Comparison of ENCODE assay signal across 8 cellular contexts in genomic region chr4:123649644-123650356, GRCh38.
DNase-seq lines count a peak whose midpoint lies in the region; ATAC-seq, FAIRE-seq and TF ChIP-seq lines count a peak whose summit lies in the region.

No MANE protein-coding gene starts in this region.

- H3K36me3 Mint-ChIP-seq in activated naive CD8-positive, alpha-beta T cell treated with anti-CD3 and anti-CD28 coated beads, Interleukin-2, amount 50 U/mL, for 24 hours (ENCODE audit: low read depth): no peaks in the 10 kb centered on the region
- H3K36me3 Mint-ChIP-seq in activated CD4-positive, alpha-beta memory T cell treated with anti-CD3 and anti-CD28 coated beads, Interleukin-2, amount 10 ng/mL, durations not matched to agents 7 days and 5 days (ENCODE audit: low read depth): no peaks in the 10 kb centered on the region

- ATAC-seq in HG03342 (IDR thresholded peaks at IDR 0.05; ENCODE audit: unreplicated experiment): peak; percentile 46
- peak; percentile 97 for ATAC-seq in foreskin keratinocyte
- ATAC-seq in activated naive CD8-positive, alpha-beta T cell treated with anti-CD3 and anti-CD28 coated beads, Interleukin-2, amount 50 U/mL, for 24 hours: no peak

- no peak for TF ChIP-seq POLR2A in sigmoid colon (IDR thresholded peaks at IDR 0.05)

- no peak overlapping the region for H3K4me3 Mint-ChIP-seq in activated naive CD8-positive, alpha-beta T cell treated with anti-CD3 and anti-CD28 coated beads, Interleukin-2, amount 50 U/mL, for 24 hours
- no peak overlapping the region for H3K4me3 Mint-ChIP-seq in activated CD4-positive, alpha-beta memory T cell treated with anti-CD3 and anti-CD28 coated beads, Interleukin-2, amount 10 ng/mL, durations not matched to agents 7 days and 5 days

- no peak overlapping the region for H3K27ac Mint-ChIP-seq in activated naive CD8-positive, alpha-beta T cell treated with anti-CD3 and anti-CD28 coated beads, Interleukin-2, amount 50 U/mL, for 24 hours
- no peak overlapping the region for H3K27ac Mint-ChIP-seq in activated CD4-positive, alpha-beta memory T cell treated with anti-CD3 and anti-CD28 coated beads, Interleukin-2, amount 10 ng/mL, durations not matched to agents 7 days and 5 days

- H3K9me2 ChIP-seq in OCI-LY7 (ENCODE audit: insufficient read depth, low read length): no peaks in the 10 kb centered on the region

- TF ChIP-seq CTCF in OCI-LY7 (conservative IDR thresholded peaks at IDR 0.05; ENCODE audit: low read length) (no peak), foreskin keratinocyte (conservative IDR thresholded peaks at IDR 0.05) (no peak), sigmoid colon (IDR thresholded peaks at IDR 0.05) (no peak)

- H3K4me3 ChIP-seq in OCI-LY7 (ENCODE audit: low read depth, low read length, poor library complexity, severe bottlenecking) (no peak overlapping the region), sigmoid colon (peak overlapping the region in 1 of 4 donors; percentile 1)

- CTCF ChIA-PET in OCI-LY7 (lab: Charles Lee; ENCODE audit: unreplicated experiment): interaction anchor here (0.6 to 1.1 kb wide), 2 partner anchors 11 to 473 kb away, joined by 3 read pairs; no protein-coding TSS in a partner anchor
- CTCF ChIA-PET in activated CD4-positive, alpha-beta memory T cell treated with anti-CD3 and anti-CD28 coated beads, Interleukin-2, amount 10 ng/mL, durations not matched to agents 7 days and 5 days (lab: Charles Lee): interaction anchor here (1.7 kb wide), 1 partner anchor 12 kb away, joined by 4 read pairs; no protein-coding TSS in a partner anchor

- no peak overlapping the region for H2AFZ ChIP-seq in OCI-LY7 (ENCODE audit: low read length)

- no peak for DNase-seq in GM19239 (ENCODE audit: insufficient read length, low spot score)
- DNase-seq in OCI-LY7 (ENCODE audit: low spot score): no peak
- peak; percentile 76 to 91 for DNase-seq in foreskin keratinocyte
- DNase-seq in sigmoid colon: peak; percentile 75
- DNase-seq in activated naive CD8-positive, alpha-beta T cell treated with anti-CD3 and anti-CD28 coated beads, Interleukin-2, amount 50 U/mL, for 24 hours: no peak
- no peak for DNase-seq in occipital lobe (lab: John Stamatoyannopoulos, UW)
- DNase-seq in activated CD4-positive, alpha-beta memory T cell treated with anti-CD3 and anti-CD28 coated beads, Interleukin-2, amount 10 ng/mL, durations not matched to agents 7 days and 5 days: no peak

- H3K27me3 ChIP-seq in foreskin keratinocyte (no peaks in the 10 kb centered on the region), sigmoid colon (no peaks in the 10 kb centered on the region)

- peak in 1 of 4 donors; percentile 59 for TF ChIP-seq EP300 in sigmoid colon (IDR thresholded peaks at IDR 0.05)

- no peaks in the 10 kb centered on the region for H3K4me1 Mint-ChIP-seq in activated naive CD8-positive, alpha-beta T cell treated with anti-CD3 and anti-CD28 coated beads, Interleukin-2, amount 50 U/mL, for 24 hours
- H3K4me1 Mint-ChIP-seq in activated CD4-positive, alpha-beta memory T cell treated with anti-CD3 and anti-CD28 coated beads, Interleukin-2, amount 10 ng/mL, durations not matched to agents 7 days and 5 days: no peaks in the 10 kb centered on the region

- no peaks in the 10 kb centered on the region for H3K27me3 Mint-ChIP-seq in activated naive CD8-positive, alpha-beta T cell treated with anti-CD3 and anti-CD28 coated beads, Interleukin-2, amount 50 U/mL, for 24 hours
- no peaks in the 10 kb centered on the region for H3K27me3 Mint-ChIP-seq in activated CD4-positive, alpha-beta memory T cell treated with anti-CD3 and anti-CD28 coated beads, Interleukin-2, amount 10 ng/mL, durations not matched to agents 7 days and 5 days

- intact Hi-C loops in OCI-LY7 (cut with micrococcal nuclease; ENCODE audit: unreplicated experiment) (no loop called here), sigmoid colon (cut with DNase I) (loop anchor here (5.0 to 10.0 kb wide), 4 partner anchors 252 to 615 kb away; partner anchors contain the start of gene SPRY1)

- no peaks in the 10 kb centered on the region for H4K20me1 ChIP-seq in OCI-LY7 (ENCODE audit: insufficient read depth, low read length)

- H3K4me1 ChIP-seq in OCI-LY7 (ENCODE audit: insufficient read depth, low read length, poor library complexity, severe bottlenecking): no peaks in the 10 kb centered on the region
- H3K4me1 ChIP-seq in foreskin keratinocyte: no peaks in the 10 kb centered on the region
- peaks cover 0 to 42% (median 40%) of the 10 kb centered on the region in 4 donors for H3K4me1 ChIP-seq in sigmoid colon

- H3K27ac ChIP-seq in OCI-LY7 (ENCODE audit: low read depth, low read length, poor library complexity, severe bottlenecking) (no peak overlapping the region), foreskin keratinocyte (peak overlapping the region; percentile 11), sigmoid colon (peak overlapping the region; percentile 45 to 75 (median 70))

- H3K4me2 ChIP-seq in OCI-LY7 (ENCODE audit: low read length): peak overlapping the region; percentile 17; the same call in 1 of the 2 replicates

- FAIRE-seq in GM19239 (lab: Jason Lieb, UNC): peak; percentile 62

- WGBS in sigmoid colon, 2 donors: 11 to 50% methylated on average over 11 of the region's 11 CpGs

- H3K9me3 Mint-ChIP-seq in activated naive CD8-positive, alpha-beta T cell treated with anti-CD3 and anti-CD28 coated beads, Interleukin-2, amount 50 U/mL, for 24 hours: no peaks in the 10 kb centered on the region
- peaks cover 3% of the 10 kb centered on the region for H3K9me3 Mint-ChIP-seq in activated CD4-positive, alpha-beta memory T cell treated with anti-CD3 and anti-CD28 coated beads, Interleukin-2, amount 10 ng/mL, durations not matched to agents 7 days and 5 days

- H3K9me3 ChIP-seq in OCI-LY7 (ENCODE audit: low read length) (no peaks in the 10 kb centered on the region), sigmoid colon (no peaks in the 10 kb centered on the region)

- H3K36me3 ChIP-seq in OCI-LY7 (ENCODE audit: insufficient read depth, low read length) (no peaks in the 10 kb centered on the region), sigmoid colon (no peaks in the 10 kb centered on the region)

- H3K79me2 ChIP-seq in OCI-LY7 (ENCODE audit: insufficient read depth, low read depth, low read length): no peaks in the 10 kb centered on the region

- POLR2A ChIA-PET in OCI-LY7 (lab: Charles Lee): interaction anchor here (0.6 to 1.2 kb wide), 3 partner anchors 369 to 433 kb away, joined by 3 to 4 read pairs (median 3); no protein-coding TSS in a partner anchor
- POLR2A ChIA-PET in activated CD4-positive, alpha-beta memory T cell treated with anti-CD3 and anti-CD28 coated beads, Interleukin-2, amount 10 ng/mL, durations not matched to agents 7 days and 5 days (lab: Charles Lee): no interaction called here

- BruUV-seq in OCI-LY7 (replicated peaks; lab: Mats Ljungman, UMichigan): no TSS peak

Comparison
In these comparisons a context has a peak if more than half of its experiments do, and no peak if none do; other contexts are left out.
1. DNase-seq: peak in foreskin keratinocyte (2 of 2) and sigmoid colon (single experiment); none in GM19239 (single experiment), OCI-LY7 (single experiment), activated naive CD8-positive, alpha-beta T cell treated with anti-CD3 and anti-CD28 coated beads, Interleukin-2, amount 50 U/mL, for 24 hours (single experiment), occipital lobe (single experiment) and activated CD4-positive, alpha-beta memory T cell treated with anti-CD3 and anti-CD28 coated beads, Interleukin-2, amount 10 ng/mL, durations not matched to agents 7 days and 5 days (single experiment).